Comparison of ENCODE assay signal across 15 cellular contexts in genomic region chr4:88295656-88296055, GRCh38. TPM values are rescaled to one million over a fixed set of nuclear protein-coding genes. Genes with fewer than 3 reads are reported as not detected.
DNase-seq lines count a peak whose midpoint lies in the region; ATAC-seq and TF ChIP-seq lines count a peak whose summit lies in the region.
"Had no signal": no experiment of that assay in that cellular context is flagged by ENCODE, and none has a peak within 500 bp of the region (broad histone marks: within the 10 kb centered on the region; RNA-seq: fewer than 3 reads in every experiment).

No MANE protein-coding gene starts in this region.

- H2AFZ ChIP-seq in Karpas-422 (ENCODE audit: low read length): peak overlapping the region; percentile 64; the same call in 1 of the 2 replicates

- no peak overlapping the region for H3K9ac ChIP-seq in Karpas-422 (ENCODE audit: low read length)
- H3K9ac ChIP-seq: BLaER1 had no signal

- DNase-seq in Karpas-422 (no peak), cardiac muscle cell (ENCODE audit: low read depth in 1 of 2, low spot score in 1 of 2) (no peak), left ventricle myocardium superior (peak; percentile 55), psoas muscle (no peak)
- DNase-seq: 8988T; AML-193; Caco-2; CD8-positive, alpha-beta memory T cell; DND-41; GDM1 had no signal

- H3K27ac ChIP-seq in Karpas-422 (ENCODE audit: low read length) (no peak overlapping the region), cardiac muscle cell (peak overlapping the region; percentile 35), psoas muscle (peak overlapping the region; percentile 26)
- H3K27ac ChIP-seq: BLaER1 had no signal

- H3K9me3 ChIP-seq in Karpas-422 (ENCODE audit: low read length) (no peaks in the 10 kb centered on the region), cardiac muscle cell (ENCODE audit: low read depth) (no peaks in the 10 kb centered on the region), psoas muscle (no peaks in the 10 kb centered on the region)
- H3K9me3 ChIP-seq: BLaER1, Caco-2 had no signal

- intact Hi-C loops in left ventricle myocardium superior (cut with micrococcal nuclease) (no loop called here), psoas muscle (cut with DNase I) (no loop called here)

- ATAC-seq in left ventricle myocardium superior (peak; percentile 41), psoas muscle (peak in 2 of 4 donors; percentile 29 to 49), GM19463 (IDR thresholded peaks at IDR 0.05; ENCODE audit: unreplicated experiment) (no peak), GM21367 (IDR thresholded peaks at IDR 0.05; ENCODE audit: unreplicated experiment) (no peak), HG03354 (IDR thresholded peaks at IDR 0.05; ENCODE audit: poor library complexity, severe bottlenecking, unreplicated experiment) (no peak)
- ATAC-seq: HCT116 had no signal

- H3K4me2 ChIP-seq in Karpas-422 (ENCODE audit: low read depth, low read length, poor library complexity, severe bottlenecking): no peak overlapping the region
- H3K4me2 ChIP-seq: BLaER1 had no signal

- TF ChIP-seq CTCF in cardiac muscle cell (IDR thresholded peaks at IDR 0.05; ENCODE audit: low read depth, low read length) (no peak), psoas muscle (IDR thresholded peaks at IDR 0.05) (no peak)

- H3K36me3 ChIP-seq in Karpas-422 (ENCODE audit: insufficient read depth, low read length): no peaks in the 10 kb centered on the region
- no peaks in the 10 kb centered on the region for H3K36me3 ChIP-seq in cardiac muscle cell
- no peaks in the 10 kb centered on the region for H3K36me3 ChIP-seq in psoas muscle (ENCODE audit: insufficient read depth in 1 of 2, low read depth in 1 of 2)
- H3K36me3 ChIP-seq: BLaER1 had no signal

- no peaks in the 10 kb centered on the region for H3K79me2 ChIP-seq in Karpas-422 (ENCODE audit: low read length)

- 38 to 56% (median 42%) methylated on average over 6 of the region's 6 CpGs for WGBS in psoas muscle, 3 donors

- H3K4me3 ChIP-seq in Karpas-422 (ENCODE audit: low read length) (no peak overlapping the region), cardiac muscle cell (no peak overlapping the region), psoas muscle (no peak overlapping the region)
- H3K4me3 ChIP-seq: BLaER1 had no signal

- H3K9me2 ChIP-seq in Karpas-422 (replicated peaks; ENCODE audit: insufficient read depth, low read length): no peaks in the 10 kb centered on the region

- H3K4me1 ChIP-seq in Karpas-422 (ENCODE audit: low read length): peaks cover 21% of the 10 kb centered on the region
- H3K4me1 ChIP-seq in cardiac muscle cell (ENCODE audit: low read depth): peaks cover 38% of the 10 kb centered on the region
- H3K4me1 ChIP-seq in psoas muscle: peaks cover 54% of the 10 kb centered on the region
- H3K4me1 ChIP-seq: BLaER1, Caco-2 had no signal

- H3K27me3 ChIP-seq in Karpas-422 (ENCODE audit: low read length): no peaks in the 10 kb centered on the region
- H3K27me3 ChIP-seq in cardiac muscle cell: no peaks in the 10 kb centered on the region
- H3K27me3 ChIP-seq in psoas muscle (ENCODE audit: insufficient read depth in 3 of 3, low read length in 2 of 3): no peaks in the 10 kb centered on the region
- H3K27me3 ChIP-seq: BLaER1 had no signal

- no peaks in the 10 kb centered on the region for H4K20me1 ChIP-seq in Karpas-422 (ENCODE audit: insufficient read depth, low read depth, low read length)
- H4K20me1 ChIP-seq: BLaER1 had no signal

RNA-seq across cellular contexts. Expression of gene PPM1K, which starts 11.3 kb away (rescaled TPM):
- total RNA-seq in Karpas-422 (2014; rRNA removed; shearing (Covaris generic); ENCODE audit: low replicate concordance): 117 and 134 TPM in 2 replicates
- total RNA-seq in cardiac muscle cell: 52.6 and 54.8 TPM in 2 replicates
- polyA plus RNA-seq in cardiac muscle cell: 58.8 and 77.6 TPM in 2 replicates
- 116 TPM for total RNA-seq in left ventricle myocardium superior
- total RNA-seq in psoas muscle: 10 to 100 TPM in 2 of 4 donors, 1 to 10 TPM in 2; 3.3 to 18.0 (median 9.0) TPM
- 1 to 10 TPM; 1.0 to 3.5 (median 2.4) TPM for polyA plus RNA-seq in psoas muscle
